In the genomic region with DNA sequence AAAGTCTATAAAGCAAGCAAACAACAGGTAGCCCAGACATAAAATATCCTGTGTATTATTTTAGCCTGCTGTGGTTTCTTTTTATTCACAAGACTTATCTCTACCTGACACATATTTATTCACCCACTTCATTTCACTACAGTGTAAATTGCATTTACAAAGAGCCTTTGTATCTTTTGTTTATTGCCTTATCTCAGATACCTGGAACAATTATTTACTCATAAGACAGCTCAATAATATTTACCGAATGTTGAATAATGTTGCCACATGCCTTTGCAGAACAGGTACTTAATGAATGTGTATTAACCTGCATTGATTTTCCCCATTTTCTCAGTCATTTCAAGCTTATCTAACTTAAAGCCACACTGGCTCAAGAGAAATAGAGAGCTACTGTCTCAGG, we compare ENCODE assay signal across 18 cellular contexts.
DNase-seq lines count a peak whose midpoint lies in the region; ATAC-seq and TF ChIP-seq lines count a peak whose summit lies in the region.
"Had no signal": no experiment of that assay in that cellular context is flagged by ENCODE, and none has a peak within 500 bp of the region (broad histone marks: within the 10 kb centered on the region; RNA-seq: fewer than 3 reads in every experiment).

No MANE protein-coding gene starts in this region.

- H3K36me3 Mint-ChIP-seq in Calu3 (ENCODE audit: insufficient read depth, unreplicated experiment) (no peaks in the 10 kb centered on the region), progenitor cell of endocrine pancreas (ENCODE audit: insufficient read depth) (peaks cover 4% of the 10 kb centered on the region)
- H3K36me3 Mint-ChIP-seq: CD14-positive monocyte; CD4-positive, alpha-beta memory T cell had no signal

- peak overlapping the region; percentile 20 for H3K4me3 Mint-ChIP-seq in Calu3 (ENCODE audit: low read depth, unreplicated experiment)
- H3K4me3 Mint-ChIP-seq in progenitor cell of endocrine pancreas (ENCODE audit: low read depth) = no peak overlapping the region
- H3K4me3 Mint-ChIP-seq: CD14-positive monocyte; CD4-positive, alpha-beta memory T cell; GM23338 had no signal

- H3K9me3 Mint-ChIP-seq in Calu3 (ENCODE audit: low read depth, unreplicated experiment) = no peaks in the 10 kb centered on the region
- no peaks in the 10 kb centered on the region for H3K9me3 Mint-ChIP-seq in progenitor cell of endocrine pancreas (ENCODE audit: low read depth)
- H3K9me3 Mint-ChIP-seq: GM23338 had no signal

- peak overlapping the region; percentile 92 for H3K27ac Mint-ChIP-seq in Calu3 (ENCODE audit: unreplicated experiment)
- H3K27ac Mint-ChIP-seq in progenitor cell of endocrine pancreas = peak overlapping the region; percentile 76
- H3K27ac Mint-ChIP-seq: CD14-positive monocyte; CD4-positive, alpha-beta memory T cell; GM23338 had no signal

- no peak for DNase-seq in Calu3
- DNase-seq in DMS53 treated with DMSO at 0.1 percent for 48 hours (lab: John Stamatoyannopoulos, UW; ENCODE audit: unreplicated experiment) = peak; percentile 49
- peak; percentile 20 for DNase-seq in NCI-H774 (lab: John Stamatoyannopoulos, UW)
- no peak for DNase-seq in progenitor cell of endocrine pancreas (ENCODE audit: low spot score, unreplicated experiment)
- no peak for DNase-seq in SW 1271 (lab: John Stamatoyannopoulos, UW)
- no peak for DNase-seq in Right ventricle myocardium inferior (ENCODE audit: missing footprints)
- DNase-seq: AML-193; CD4-positive, alpha-beta memory T cell; DMS 273 treated with DMSO at 0.1 percent for 48 hours; DND-41; EL; HCEC 1CT had no signal

- peaks cover 44% of the 10 kb centered on the region for H3K4me1 Mint-ChIP-seq in Calu3 (ENCODE audit: low read depth, unreplicated experiment)
- peaks cover 29% of the 10 kb centered on the region for H3K4me1 Mint-ChIP-seq in progenitor cell of endocrine pancreas (ENCODE audit: low read depth)
- H3K4me1 Mint-ChIP-seq: CD14-positive monocyte; CD4-positive, alpha-beta memory T cell; GM23338 had no signal

- BruUV-seq in Calu3 (replicated peaks; lab: Mats Ljungman, UMichigan) = no TSS peak

- no peaks in the 10 kb centered on the region for H3K27me3 Mint-ChIP-seq in Calu3 (ENCODE audit: unreplicated experiment)
- H3K27me3 Mint-ChIP-seq in progenitor cell of endocrine pancreas = no peaks in the 10 kb centered on the region
- H3K27me3 Mint-ChIP-seq: CD4-positive, alpha-beta memory T cell had no signal

- TF ChIP-seq CTCF in Calu3 (IDR thresholded peaks at IDR 0.05; ENCODE audit: unreplicated experiment) (no peak), progenitor cell of endocrine pancreas (IDR thresholded peaks at IDR 0.05; ENCODE audit: unreplicated experiment) (no peak)

- ATAC-seq in GM18498 (IDR thresholded peaks at IDR 0.05; ENCODE audit: unreplicated experiment) (no peak), Right ventricle myocardium inferior (no peak)
- ATAC-seq: A549, GM12878, GM23338, K562 had no signal

- CTCF ChIA-PET in Calu3 (lab: Charles Lee) = interaction anchor here (0.6 to 0.8 kb wide), 2 partner anchors 271 to 486 kb away, joined by 3 read pairs; no protein-coding TSS in a partner anchor

- intact Hi-C loops in Calu3 (cut with micrococcal nuclease; ENCODE audit: unreplicated experiment) (loop anchor here (1.0 to 5.0 kb wide), 4 partner anchors 19 to 298 kb away; no protein-coding TSS in a partner anchor), Right ventricle myocardium inferior (cut with DNase I) (no loop called here)

Comparison
In these comparisons a context has a peak if more than half of its experiments do, and no peak if none do; other contexts are left out.
1. DNase-seq: peak in DMS53 treated with DMSO at 0.1 percent for 48 hours (single experiment) and NCI-H774 (single experiment); none in Calu3 (single experiment), progenitor cell of endocrine pancreas (single experiment), SW 1271 (0 of 2) and Right ventricle myocardium inferior (single experiment).